14 cellular contexts compared by ENCODE assay signal in genomic region chr4:139918994-139919393, GRCh38.
A peak's percentile ranks its signal among the peaks of the same experiment; 100 is the strongest.
DNase-seq lines count a peak whose midpoint lies in the region; TF ChIP-seq lines count a peak whose summit lies in the region.
"Had no signal": no experiment of that assay in that cellular context is flagged by ENCODE, and none has a peak within 500 bp of the region (broad histone marks: within the 10 kb centered on the region; RNA-seq: fewer than 3 reads in every experiment).

No MANE protein-coding gene starts in this region.

- H3K36me3 ChIP-seq in SK-N-MC (ENCODE audit: insufficient read depth, low read length) (no peaks in the 10 kb centered on the region), esophagus squamous epithelium (no peaks in the 10 kb centered on the region), transverse colon (no peaks in the 10 kb centered on the region)

- H3K27me3 Mint-ChIP-seq in nephron progenitor cell (ENCODE audit: low read depth, poor library complexity), result no peaks in the 10 kb centered on the region
- H3K27me3 Mint-ChIP-seq: activated naive CD8-positive, alpha-beta T cell had no signal

- peaks cover 99% of the 10 kb centered on the region for H3K4me1 Mint-ChIP-seq in nephron progenitor cell
- H3K4me1 Mint-ChIP-seq: CD8-positive, alpha-beta memory T cell; stimulated activated effector memory CD8-positive, alpha-beta T cell treated with anti-CD3 and anti-CD28 coated beads, Interleukin-12 subunit alpha, Interleukin-12 subunit beta, amount 100 ng/mL, for 72 hours had no signal

- H3K4me1 ChIP-seq in esophagus squamous epithelium (peaks cover 15 to 62% (median 43%) of the 10 kb centered on the region in 3 donors), transverse colon (peaks cover 14 to 60% (median 50%) of the 10 kb centered on the region in 4 donors)

- H3K4me3 Mint-ChIP-seq in nephron progenitor cell, result no peak overlapping the region
- H3K4me3 Mint-ChIP-seq: activated naive CD8-positive, alpha-beta T cell; CD8-positive, alpha-beta memory T cell; stimulated activated effector memory CD8-positive, alpha-beta T cell treated with anti-CD3 and anti-CD28 coated beads, Interleukin-12 subunit alpha, Interleukin-12 subunit beta, amount 100 ng/mL, for 72 hours had no signal

- H3K9me3 ChIP-seq in SK-N-MC (ENCODE audit: low read depth, low read length), result no peaks in the 10 kb centered on the region
- no peaks in the 10 kb centered on the region for H3K9me3 ChIP-seq in esophagus squamous epithelium
- no peaks in the 10 kb centered on the region for H3K9me3 ChIP-seq in transverse colon

- H3K36me3 Mint-ChIP-seq in nephron progenitor cell (ENCODE audit: low read depth), result peaks cover 11% of the 10 kb centered on the region
- H3K36me3 Mint-ChIP-seq: activated naive CD8-positive, alpha-beta T cell; CD8-positive, alpha-beta memory T cell; stimulated activated effector memory CD8-positive, alpha-beta T cell treated with anti-CD3 and anti-CD28 coated beads, Interleukin-12 subunit alpha, Interleukin-12 subunit beta, amount 100 ng/mL, for 72 hours had no signal

- H3K4me3 ChIP-seq in SK-N-MC (peak overlapping the region; percentile 51), esophagus squamous epithelium (no peak overlapping the region), transverse colon (no peak overlapping the region)

- peak overlapping the region; percentile 94 for H3K27ac ChIP-seq in SK-N-MC
- H3K27ac ChIP-seq in esophagus squamous epithelium, result peak overlapping the region; percentile 44 to 77 (median 60)
- H3K27ac ChIP-seq in transverse colon, result peak overlapping the region; percentile 50 to 79 (median 76)

- H3K27ac Mint-ChIP-seq in nephron progenitor cell, result peak overlapping the region; percentile 47
- H3K27ac Mint-ChIP-seq: activated naive CD8-positive, alpha-beta T cell; CD8-positive, alpha-beta memory T cell; stimulated activated effector memory CD8-positive, alpha-beta T cell treated with anti-CD3 and anti-CD28 coated beads, Interleukin-12 subunit alpha, Interleukin-12 subunit beta, amount 100 ng/mL, for 72 hours had no signal

- H3K9ac ChIP-seq in SK-N-MC (ENCODE audit: insufficient read length), result peak overlapping the region; percentile 64

- DNase-seq in SK-N-MC (ENCODE audit: low read depth, low spot score), result no peak
- no peak for DNase-seq in esophagus squamous epithelium (lab: John Stamatoyannopoulos, UW)
- no peak for DNase-seq in nephron progenitor cell
- DNase-seq in transverse colon, result no peak
- no peak for DNase-seq in iPS-NIHi7 (ENCODE audit: extremely low spot score)
- no peak for DNase-seq in stimulated activated CD4-positive, alpha-beta T cell treated with anti-CD3 and anti-CD28 coated beads, Interleukin-4, amount 100 ng/mL, for 24 hours
- DNase-seq in MV-4-11 (lab: John Stamatoyannopoulos, UW), result no peak
- DNase-seq: CD8-positive, alpha-beta memory T cell; left colon; NCI-H510A treated with DMSO at 0.1 percent for 48 hours; occipital lobe; SHP77 had no signal

- no peaks in the 10 kb centered on the region for H3K27me3 ChIP-seq in esophagus squamous epithelium
- H3K27me3 ChIP-seq in transverse colon, result no peaks in the 10 kb centered on the region

- TF ChIP-seq CTCF in esophagus squamous epithelium (IDR thresholded peaks at IDR 0.05) (no peak), nephron progenitor cell (IDR thresholded peaks at IDR 0.05) (no peak), transverse colon (IDR thresholded peaks at IDR 0.05) (no peak)

- TF ChIP-seq POLR2A in esophagus squamous epithelium (IDR thresholded peaks at IDR 0.05), result no peak
- TF ChIP-seq POLR2A in transverse colon (IDR thresholded peaks at IDR 0.05), result no peak

- intact Hi-C loops in esophagus squamous epithelium (cut with DNase I), result no loop called here
- intact Hi-C loops in transverse colon (cut with DNase I; ENCODE audit: low total_unique reads), result loop anchor here (10.0 kb wide), 1 partner anchor 236 kb away; the partner anchor contains the start of gene MAML3

- in situ Hi-C loops in transverse colon (cut with MboI; ENCODE audit: low pct_ligation_motif_present in 1 of 4, low pct_unique_long_range_greater_than_20kb in 1 of 4, low sequenced_read_pairs in 3 of 4), result no loop called here

- no peak for TF ChIP-seq EP300 in transverse colon (IDR thresholded peaks at IDR 0.05; ENCODE audit: low read depth)

- H3K9me3 Mint-ChIP-seq in nephron progenitor cell, result no peaks in the 10 kb centered on the region
- H3K9me3 Mint-ChIP-seq: stimulated activated effector memory CD8-positive, alpha-beta T cell treated with anti-CD3 and anti-CD28 coated beads, Interleukin-12 subunit alpha, Interleukin-12 subunit beta, amount 100 ng/mL, for 72 hours had no signal
